Comparison of ENCODE assay signal across 8 cellular contexts in genomic region chr5:146533260-146533857, GRCh38. TPM values are rescaled to one million over a fixed set of nuclear protein-coding genes. Genes with fewer than 3 reads are reported as not detected.
DNase-seq lines count a peak whose midpoint lies in the region; TF ChIP-seq lines count a peak whose summit lies in the region.

No MANE protein-coding gene starts in this region.

- H3K27ac ChIP-seq in HEK293 (ENCODE audit: extremely low read depth, low read depth, low read length) (no peak overlapping the region), MM.1S (ENCODE audit: low read length) (no peak overlapping the region), SJCRH30 (no peak overlapping the region)

- no peaks in the 10 kb centered on the region for H3K9me2 ChIP-seq in MM.1S (replicated peaks; ENCODE audit: insufficient read depth, low read length)

- H2AFZ ChIP-seq in MM.1S (ENCODE audit: low read length): no peak overlapping the region

- H3K9me3 ChIP-seq in HEK293 (ENCODE audit: control insufficient read depth, insufficient read depth, low read depth, low read length) (no peaks in the 10 kb centered on the region), MM.1S (replicated peaks; ENCODE audit: insufficient read depth, low read length) (no peaks in the 10 kb centered on the region), SJCRH30 (replicated peaks) (no peaks in the 10 kb centered on the region)

- DNase-seq in GM12864 (ENCODE audit: low read depth) (peak; percentile 54), MM.1S (peak; percentile 89), SJCRH30 (peak; percentile 58 to 82), head of caudate nucleus (peak; percentile 64 to 91 (median 81)), pulmonary artery endothelial cell (ENCODE audit: low read depth, low spot score) (peak; percentile 7), cortex of kidney (lab: John Stamatoyannopoulos, UW) (no peak)
- peak; percentile 7 to 59 (median 54) for DNase-seq in activated naive CD4-positive, alpha-beta T cell (lab: John Stamatoyannopoulos, UW)

- no peaks in the 10 kb centered on the region for H3F3A ChIP-seq in MM.1S (ENCODE audit: insufficient read depth, low read length)

- TF ChIP-seq CTCF in GM12864 (IDR thresholded peaks at IDR 0.05; ENCODE audit: low read depth, low read length, missing control alignments) (peak; percentile 86), HEK293 (tag by site-specific recombination; IDR thresholded peaks at IDR 0.05) (peak; percentile 70; the same call in 1 of the 2 replicates), MM.1S (IDR thresholded peaks at IDR 0.05; ENCODE audit: low read length) (peak; percentile 87)

- POLR2A ChIA-PET in HEK293 (lab: Yijun Ruan, JAX): no interaction called here

- CTCF ChIA-PET in HEK293 (lab: Yijun Ruan, JAX): interaction anchor here (0.5 to 7.0 kb wide), 38 partner anchors 9 to 1045 kb away, joined by 3 to 94 read pairs (median 3); partner anchors contain the start of gene GPR151

- no peak overlapping the region for H3K9ac ChIP-seq in MM.1S (ENCODE audit: low read length)

- no peak overlapping the region for H3K4me2 ChIP-seq in MM.1S (ENCODE audit: low read depth, low read length)

- H3K27me3 ChIP-seq in MM.1S (replicated peaks; ENCODE audit: insufficient read depth, low read length) (no peaks in the 10 kb centered on the region), SJCRH30 (peaks cover 6% of the 10 kb centered on the region)

- no peaks in the 10 kb centered on the region for H3K79me2 ChIP-seq in MM.1S (ENCODE audit: low read length)

- H3K4me1 ChIP-seq in HEK293 (ENCODE audit: control insufficient read depth, insufficient read depth, low read length): no peaks in the 10 kb centered on the region
- no peaks in the 10 kb centered on the region for H3K4me1 ChIP-seq in MM.1S (ENCODE audit: low read length)
- H3K4me1 ChIP-seq in SJCRH30: no peaks in the 10 kb centered on the region

- no peak overlapping the region for H3K4me3 ChIP-seq in GM12864 (ENCODE audit: low read depth, low read length)
- no peak overlapping the region for H3K4me3 ChIP-seq in HEK293 (ENCODE audit: low read depth, low read length)
- H3K4me3 ChIP-seq in MM.1S (ENCODE audit: low read length): no peak overlapping the region
- no peak overlapping the region for H3K4me3 ChIP-seq in SJCRH30

- no peaks in the 10 kb centered on the region for H4K20me1 ChIP-seq in MM.1S (ENCODE audit: insufficient read depth, low read length)

- intact Hi-C loops in head of caudate nucleus (cut with DNase I): loop anchor here (10.0 kb wide), 2 partner anchors 661 to 841 kb away; no protein-coding TSS in a partner anchor

- H3K36me3 ChIP-seq in HEK293 (ENCODE audit: control insufficient read depth in 2 of 2, insufficient read depth in 1 of 2, low read length in 2 of 2) (no peaks in the 10 kb centered on the region), MM.1S (replicated peaks; ENCODE audit: insufficient read depth, low read length) (no peaks in the 10 kb centered on the region), SJCRH30 (no peaks in the 10 kb centered on the region)

TF ChIP-seq in HEK293, 187 proteins besides CTCF, POLR2A, EP300 and RAD21:
- TF ChIP-seq KLF16 (tag by site-specific recombination; IDR thresholded peaks at IDR 0.05) (no peak), ZNF510 (tag by site-specific recombination; IDR thresholded peaks at IDR 0.05; ENCODE audit: insufficient replicate concordance) (no peak), OVOL3 (tag by site-specific recombination; IDR thresholded peaks at IDR 0.05) (no peak), ZNF777 (tag by site-specific recombination; IDR thresholded peaks at IDR 0.05; ENCODE audit: borderline replicate concordance) (no peak), ZNF169 (tag by site-specific recombination; IDR thresholded peaks at IDR 0.05) (no peak), ZNF654 (tag by site-specific recombination; IDR thresholded peaks at IDR 0.05; ENCODE audit: low read depth) (peak; percentile 88), SCRT2 (tag by site-specific recombination; IDR thresholded peaks at IDR 0.05) (peak; percentile 55), ZNF426 (tag by site-specific recombination; IDR thresholded peaks at IDR 0.05) (no peak), ZBTB8A (tag by site-specific recombination; IDR thresholded peaks at IDR 0.05) (no peak), ZNF660 (tag by site-specific recombination; IDR thresholded peaks at IDR 0.05) (peak; percentile 50; the same call in 1 of the 2 replicates), ZNF37A (tag by site-specific recombination; IDR thresholded peaks at IDR 0.05) (no peak), ZNF701 (tag by site-specific recombination; IDR thresholded peaks at IDR 0.05) (no peak), HOXD13 (CRISPR knock-in tag; IDR thresholded peaks at IDR 0.05; ENCODE audit: borderline replicate concordance) (no peak), ZNF138 (tag by site-specific recombination; IDR thresholded peaks at IDR 0.05; ENCODE audit: borderline replicate concordance) (no peak), ZNF623 (tag by site-specific recombination; IDR thresholded peaks at IDR 0.05) (no peak), ZNF350 (tag by site-specific recombination; IDR thresholded peaks at IDR 0.05) (no peak), ZNF768 (tag by site-specific recombination; IDR thresholded peaks at IDR 0.05) (peak; percentile 55; the same call in 1 of the 2 replicates), ZSCAN16 (tag by site-specific recombination; IDR thresholded peaks at IDR 0.05) (no peak), ZNF211 (tag by site-specific recombination; IDR thresholded peaks at IDR 0.05; ENCODE audit: low read depth) (no peak), ZNF132 (tag by site-specific recombination; IDR thresholded peaks at IDR 0.05; ENCODE audit: borderline replicate concordance) (no peak)
- TF ChIP-seq, protein P1, sequence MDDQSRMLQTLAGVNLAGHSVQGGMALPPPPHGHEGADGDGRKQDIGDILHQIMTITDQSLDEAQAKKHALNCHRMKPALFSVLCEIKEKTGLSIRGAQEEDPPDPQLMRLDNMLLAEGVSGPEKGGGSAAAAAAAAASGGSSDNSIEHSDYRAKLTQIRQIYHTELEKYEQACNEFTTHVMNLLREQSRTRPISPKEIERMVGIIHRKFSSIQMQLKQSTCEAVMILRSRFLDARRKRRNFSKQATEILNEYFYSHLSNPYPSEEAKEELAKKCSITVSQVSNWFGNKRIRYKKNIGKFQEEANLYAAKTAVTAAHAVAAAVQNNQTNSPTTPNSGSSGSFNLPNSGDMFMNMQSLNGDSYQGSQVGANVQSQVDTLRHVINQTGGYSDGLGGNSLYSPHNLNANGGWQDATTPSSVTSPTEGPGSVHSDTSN (CRISPR knock-in tag; IDR thresholded peaks at IDR 0.05): no peak

RNA-seq across cellular contexts. Expression of gene GPR151, which starts 17.4 kb away (rescaled TPM):
- total RNA-seq in SJCRH30 (2014; rRNA removed; shearing (Covaris generic)): not detected in 2 replicates
- 0.04 TPM in 1 of 2 replicates, not detected in the other for total RNA-seq in pulmonary artery endothelial cell
